In the genomic region with DNA sequence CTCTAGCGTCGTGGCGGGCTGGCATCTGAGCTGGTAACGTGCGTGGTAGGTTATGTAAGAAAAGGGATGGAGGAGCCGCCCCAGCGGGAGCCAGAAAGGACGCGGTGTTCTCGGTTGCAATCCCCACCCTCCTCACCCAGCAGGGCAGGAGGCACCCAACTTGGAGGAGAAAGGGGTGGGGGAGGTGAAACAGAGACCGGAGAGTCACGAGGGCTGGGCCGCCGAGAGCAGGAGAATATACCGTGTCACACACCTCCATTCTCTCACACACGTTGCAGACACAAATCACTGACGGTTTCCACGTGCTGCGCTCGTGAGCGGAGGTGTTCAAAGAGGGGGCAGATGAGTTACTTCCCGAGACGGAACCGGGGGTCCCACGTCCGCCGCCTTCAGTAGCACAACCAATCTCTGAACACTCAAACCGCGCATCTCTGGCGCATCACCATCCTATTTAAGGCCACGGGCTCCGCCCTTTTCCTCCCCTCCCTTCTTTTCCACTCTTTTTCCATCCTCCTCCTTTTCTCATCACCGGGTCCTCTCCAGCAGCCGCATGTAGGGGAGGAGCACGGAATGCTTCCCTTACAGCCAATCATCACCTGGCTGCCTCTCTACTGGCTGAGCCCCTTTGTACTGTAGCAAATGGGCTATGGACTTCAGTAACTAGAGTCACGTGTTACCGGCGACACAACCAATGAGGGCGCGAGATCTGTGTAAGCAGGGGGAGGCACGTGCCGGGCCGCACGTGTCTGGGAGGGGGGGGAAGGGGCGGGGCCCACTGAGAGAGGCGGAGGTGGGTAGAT, we compare ENCODE assay signal across 8 cellular contexts. TPM values are rescaled to one million over a fixed set of nuclear protein-coding genes. Genes with fewer than 3 reads are reported as not detected.
A peak's percentile ranks its signal among the peaks of the same experiment; 100 is the strongest.
DNase-seq lines count a peak whose midpoint lies in the region; ATAC-seq and TF ChIP-seq lines count a peak whose summit lies in the region.

A gene with protein sequence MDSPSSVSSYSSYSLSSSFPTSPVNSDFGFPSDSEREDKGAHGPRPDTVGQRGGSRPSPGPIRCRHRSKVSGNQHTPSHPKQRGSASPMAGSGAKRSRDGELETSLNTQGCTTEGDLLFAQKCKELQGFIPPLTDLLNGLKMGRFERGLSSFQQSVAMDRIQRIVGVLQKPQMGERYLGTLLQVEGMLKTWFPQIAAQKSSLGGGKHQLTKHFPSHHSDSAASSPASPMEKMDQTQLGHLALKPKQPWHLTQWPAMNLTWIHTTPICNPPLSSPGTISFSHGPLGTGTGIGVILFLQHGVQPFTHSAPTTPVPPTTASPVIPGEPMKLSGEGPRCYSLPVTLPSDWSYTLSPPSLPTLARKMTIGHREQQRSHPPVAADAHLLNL (plus strand): TSS at position 797 of the 800 bp plus-strand sequence. CDS start 714 bp downstream, outside the sequence.

- no peaks in the 10 kb centered on the region for H3K79me2 ChIP-seq in mammary epithelial cell (ENCODE audit: insufficient read depth, low read length)

- H2AFZ ChIP-seq in mammary epithelial cell (ENCODE audit: low read depth, low read length), result peak within 1 kb of the TSS; percentile 97

- intact Hi-C loops in Caco-2 (cut with micrococcal nuclease; ENCODE audit: unreplicated experiment) (loop anchor here (1.0 to 2.0 kb wide), 3 partner anchors 13 to 46 kb away; partner anchors contain the start of genes ANP32E and APH1A), mammary epithelial cell (cut with micrococcal nuclease) (loop anchor here (1.0 kb wide), 2 partner anchors 13 to 26 kb away; partner anchors contain the start of gene APH1A), sigmoid colon (cut with DNase I) (loop anchor here (1.0 to 5.0 kb wide), 4 partner anchors 26 to 120 kb away; partner anchors contain the start of genes PRPF3 and RPRD2)

- no peaks in the 10 kb centered on the region for H3K9me3 ChIP-seq in Caco-2
- no peaks in the 10 kb centered on the region for H3K9me3 ChIP-seq in mammary epithelial cell (replicated peaks; ENCODE audit: insufficient read depth, low read length)
- no peaks in the 10 kb centered on the region for H3K9me3 ChIP-seq in iPS-18a (ENCODE audit: control insufficient read depth, low read depth, low read length)
- no peaks in the 10 kb centered on the region for H3K9me3 ChIP-seq in sigmoid colon

- 3% methylated on average over 27 of the region's 46 CpGs for WGBS in mammary epithelial cell (ENCODE audit: low coverage, missing lambda C conversion rate)
- 1 to 4% methylated on average over 46 of the region's 46 CpGs for WGBS in sigmoid colon, 2 donors

- peak within 1 kb of the TSS; percentile 86 for H3K27ac ChIP-seq in mammary epithelial cell (ENCODE audit: insufficient read depth, low read depth, low read length)
- peak within 1 kb of the TSS; percentile 62 for H3K27ac ChIP-seq in iPS-18a (ENCODE audit: low read length)
- H3K27ac ChIP-seq in sigmoid colon, result peak within 1 kb of the TSS; percentile 94 to 96 (median 95)

- H3K27me3 ChIP-seq in Caco-2 (replicated peaks; ENCODE audit: control insufficient read depth, insufficient read depth, low read length), result no peaks in the 10 kb centered on the region
- no peaks in the 10 kb centered on the region for H3K27me3 ChIP-seq in mammary epithelial cell (ENCODE audit: insufficient read depth, low read length)
- peaks cover 10% of the 10 kb centered on the region for H3K27me3 ChIP-seq in iPS-18a (ENCODE audit: control insufficient read depth, insufficient read depth, low read length)
- no peaks in the 10 kb centered on the region for H3K27me3 ChIP-seq in sigmoid colon

- no peaks in the 10 kb centered on the region for H3K9me3 Mint-ChIP-seq in Caco-2 (ENCODE audit: unreplicated experiment)
- no peaks in the 10 kb centered on the region for H3K9me3 Mint-ChIP-seq in WTC11

- H3K36me3 Mint-ChIP-seq in Caco-2 (ENCODE audit: insufficient read depth, unreplicated experiment), result peaks cover 7% of the 10 kb centered on the region
- peaks cover 18% of the 10 kb centered on the region for H3K36me3 Mint-ChIP-seq in WTC11

- H3K4me1 Mint-ChIP-seq in Caco-2 (ENCODE audit: low read depth, unreplicated experiment) (peaks cover 16% of the 10 kb centered on the region), WTC11 (peaks cover 22% of the 10 kb centered on the region)

- H4K20me1 ChIP-seq in mammary epithelial cell (ENCODE audit: insufficient read depth, low read length), result no peaks in the 10 kb centered on the region

- CTCF ChIA-PET in Caco-2 (lab: Charles Lee) (interaction anchor here (0.5 to 2.8 kb wide), 6 partner anchors 9 to 244 kb away, joined by 3 to 29 read pairs (median 5); partner anchors contain the start of genes C1orf54 and CA14), WTC11 (lab: Charles Lee) (interaction anchor here (0.8 to 7.6 kb wide), 10 partner anchors 9 to 82 kb away, joined by 3 to 123 read pairs (median 7); partner anchors contain the start of genes APH1A, C1orf54, CA14 and PRPF3), mammary epithelial cell (lab: Charles Lee; ENCODE audit: low non-redundant PET) (interaction anchor here (0.5 to 0.6 kb wide), 2 partner anchors 26 to 75 kb away, joined by 3 read pairs; no protein-coding TSS in a partner anchor)

- DNase-seq in Caco-2 (peak; percentile 91 to 97), NCI-H2081 treated with DMSO at 0.1 percent for 48 hours (lab: John Stamatoyannopoulos, UW) (peak; percentile 99), WTC11 (ENCODE audit: low spot score) (peak; percentile 92), mammary epithelial cell (peak; percentile 98), sigmoid colon (peak; percentile 99)

- H3K27me3 Mint-ChIP-seq in Caco-2 (ENCODE audit: insufficient read depth, unreplicated experiment), result peaks cover 5% of the 10 kb centered on the region
- H3K27me3 Mint-ChIP-seq in WTC11 (ENCODE audit: low read depth), result peaks cover 36% of the 10 kb centered on the region

- peak; percentile 59 for ATAC-seq in HG02571 (IDR thresholded peaks at IDR 0.05; ENCODE audit: unreplicated experiment)
- ATAC-seq in WTC11, result peak; percentile 95
- ATAC-seq in GM19455 (IDR thresholded peaks at IDR 0.05; ENCODE audit: unreplicated experiment), result no peak

- peak within 1 kb of the TSS; percentile 82 for H3K4me2 ChIP-seq in mammary epithelial cell (ENCODE audit: insufficient read depth, low read depth, low read length)

- TF ChIP-seq CTCF in Caco-2 (IDR thresholded peaks at IDR 0.05; ENCODE audit: insufficient read depth in 1 of 2, low read depth in 1 of 2, low read length in 1 of 2, severe bottlenecking in 1 of 2, unreplicated experiment in 1 of 2) (no peak), WTC11 (IDR thresholded peaks at IDR 0.05) (no peak), mammary epithelial cell (conservative IDR thresholded peaks at IDR 0.05 in 1 of 2, IDR thresholded peaks at IDR 0.05 in 1 of 2; ENCODE audit: extremely low read depth in 1 of 2, insufficient read depth in 1 of 2, low read depth in 1 of 2, low read length in 2 of 2) (no peak), sigmoid colon (IDR thresholded peaks at IDR 0.05) (no peak)

- H3K36me3 ChIP-seq in Caco-2 (ENCODE audit: control insufficient read depth, insufficient read depth, low read length), result no peaks in the 10 kb centered on the region; the same call in 1 of the 2 replicates
- no peaks in the 10 kb centered on the region for H3K36me3 ChIP-seq in mammary epithelial cell (ENCODE audit: insufficient read depth, low read length)
- no peaks in the 10 kb centered on the region for H3K36me3 ChIP-seq in iPS-18a (ENCODE audit: control insufficient read depth, low read depth, low read length)
- peaks cover 0 to 34% (median 7%) of the 10 kb centered on the region in 4 donors for H3K36me3 ChIP-seq in sigmoid colon

- H3K4me1 ChIP-seq in Caco-2, result peaks cover 4% of the 10 kb centered on the region; the same call in 1 of the 2 replicates
- peaks cover 24% of the 10 kb centered on the region for H3K4me1 ChIP-seq in mammary epithelial cell (ENCODE audit: insufficient read depth, low read length)
- peaks cover 3% of the 10 kb centered on the region for H3K4me1 ChIP-seq in iPS-18a (ENCODE audit: control insufficient read depth, low read depth, low read length)
- peaks cover 0 to 34% (median 29%) of the 10 kb centered on the region in 4 donors for H3K4me1 ChIP-seq in sigmoid colon

- peak; percentile 29 to 91 (median 69) for TF ChIP-seq EP300 in sigmoid colon (IDR thresholded peaks at IDR 0.05)

- dilution Hi-C loops in mammary epithelial cell (cut with HindIII; ENCODE audit: low sequenced_read_pairs), result no loop called here

- BruUV-seq in Caco-2 (replicated peaks; lab: Mats Ljungman, UMichigan) (TSS peak; percentile 86), mammary epithelial cell (replicated peaks; lab: Mats Ljungman, UMichigan) (no TSS peak)

- H3K9ac ChIP-seq in mammary epithelial cell (ENCODE audit: insufficient read depth, low read length), result peak within 1 kb of the TSS; percentile 89
- H3K9ac ChIP-seq in iPS-18a (ENCODE audit: low read length), result peak within 1 kb of the TSS; percentile 90

- TF ChIP-seq POLR2A in sigmoid colon (IDR thresholded peaks at IDR 0.05), result peak; percentile 4 to 7

- peak within 1 kb of the TSS; percentile 63 for H3K4me3 ChIP-seq in Caco-2 (ENCODE audit: low read depth, low read length)
- H3K4me3 ChIP-seq in mammary epithelial cell (replicated peaks in 1 of 3; ENCODE audit: insufficient read depth in 1 of 3, low read depth in 2 of 3, low read length in 3 of 3), result peak within 1 kb of the TSS; percentile 57 to 74 (median 68)
- H3K4me3 ChIP-seq in iPS-18a (ENCODE audit: low read length), result peak within 1 kb of the TSS; percentile 79
- peak within 1 kb of the TSS; percentile 42 to 71 (median 64) for H3K4me3 ChIP-seq in sigmoid colon

- H3K4me3 Mint-ChIP-seq in Caco-2 (ENCODE audit: unreplicated experiment) (peak within 1 kb of the TSS; percentile 84), WTC11 (peak within 1 kb of the TSS; percentile 91)

- H3K27ac Mint-ChIP-seq in Caco-2 (ENCODE audit: unreplicated experiment), result peak within 1 kb of the TSS; percentile 67
- H3K27ac Mint-ChIP-seq in WTC11, result peak within 1 kb of the TSS; percentile 99

- in situ Hi-C loops in mammary epithelial cell (cut with MboI; ENCODE audit: low sequenced_read_pairs in 2 of 2), result no loop called here

- POLR2A ChIA-PET in Caco-2 (lab: Charles Lee), result interaction anchor here (0.6 kb wide), 2 partner anchors 82 to 250 kb away, joined by 3 to 4 read pairs; partner anchors contain the start of gene RPRD2
- POLR2A ChIA-PET in WTC11 (lab: Charles Lee), result interaction anchor here (0.5 to 3.2 kb wide), 11 partner anchors 9 to 394 kb away, joined by 4 to 23 read pairs (median 5); partner anchors contain the start of genes APH1A, C1orf54, CA14 and RPRD2

TF ChIP-seq in WTC11, 78 proteins besides CTCF, POLR2A, EP300 and RAD21 (continues in another document):
- TF ChIP-seq NFE2L1 (CRISPR knock-in tag; IDR thresholded peaks at IDR 0.05), result peak; percentile 16; the same call in 1 of the 2 replicates
- no peak for TF ChIP-seq KAT7 (CRISPR knock-in tag; IDR thresholded peaks at IDR 0.05; ENCODE audit: borderline replicate concordance)
- no peak for TF ChIP-seq SOX15 (CRISPR knock-in tag; IDR thresholded peaks at IDR 0.05)
- TF ChIP-seq RORB (CRISPR knock-in tag; IDR thresholded peaks at IDR 0.05), result no peak

RNA-seq across cellular contexts. Expression of the gene that starts here (rescaled TPM):
- total RNA-seq in Caco-2 (2022) (2.6 and 3.2 TPM in 2 replicates), WTC11 (2021) (7.8 to 10.5 TPM (median 8.1 TPM) in 3 replicates), mammary epithelial cell (10 to 100 TPM in 1 of 2 donors, 1 to 10 TPM in 1; 8.1 to 13.2 TPM), sigmoid colon (10 to 100 TPM; 11.4 to 15.3 (median 13.5) TPM)
- polyA plus RNA-seq in mammary epithelial cell (10.2 TPM), sigmoid colon (1 to 10 TPM in 2 of 3 donors, not detected in 1; 2.5 to 4.2 TPM)
- polyA minus RNA-seq in mammary epithelial cell, result 6.2 TPM
